Comparison of ENCODE assay signal across 16 cellular contexts in genomic region chr10:108894402-108895301, GRCh38.
DNase-seq lines count a peak whose midpoint lies in the region; ATAC-seq and TF ChIP-seq lines count a peak whose summit lies in the region.
"Had no signal": no experiment of that assay in that cellular context is flagged by ENCODE, and none has a peak within 500 bp of the region (broad histone marks: within the 10 kb centered on the region; RNA-seq: fewer than 3 reads in every experiment).

No MANE protein-coding gene starts in this region.

- no peaks in the 10 kb centered on the region for H4K20me1 ChIP-seq in OCI-LY1 (ENCODE audit: insufficient read depth, low read length)

- H3K9me2 ChIP-seq in OCI-LY1 (ENCODE audit: low read depth, low read length), result no peaks in the 10 kb centered on the region

- ATAC-seq in GM18858 (IDR thresholded peaks at IDR 0.05; ENCODE audit: unreplicated experiment) (peak; percentile 83), GM21528 (IDR thresholded peaks at IDR 0.05; ENCODE audit: low FRiP score, unreplicated experiment) (peak; percentile 96), HG03097 (IDR thresholded peaks at IDR 0.05; ENCODE audit: low FRiP score, unreplicated experiment) (peak; percentile 73), left colon (no peak)
- ATAC-seq: gastrocnemius medialis, left lung, pancreas had no signal

- H3K4me1 ChIP-seq in OCI-LY1 (ENCODE audit: insufficient read depth, low read length, severe bottlenecking) (peaks cover 31% of the 10 kb centered on the region), A673 (ENCODE audit: insufficient read depth, low read length, poor library complexity, severe bottlenecking) (no peaks in the 10 kb centered on the region)
- H3K4me1 ChIP-seq: gastrocnemius medialis, left lung, pancreas had no signal

- H3F3A ChIP-seq in OCI-LY1 (ENCODE audit: insufficient read depth, low read length), result no peaks in the 10 kb centered on the region

- TF ChIP-seq CTCF in OCI-LY1 (IDR thresholded peaks at IDR 0.05; ENCODE audit: low read length) (no peak), A673 (conservative IDR thresholded peaks at IDR 0.05; ENCODE audit: low read depth, low read length) (no peak)

- POLR2A ChIA-PET in A673 (lab: Charles Lee; ENCODE audit: low non-redundant PET), result no interaction called here

- CTCF ChIA-PET in A673 (lab: Charles Lee), result no interaction called here

- no TSS peak for BruUV-seq in A673 (replicated peaks; lab: Mats Ljungman, UMichigan)

- peak overlapping the region; percentile 94 for H3K27ac ChIP-seq in OCI-LY1 (ENCODE audit: low read depth, low read length, poor library complexity, severe bottlenecking)
- H3K27ac ChIP-seq in A673 (ENCODE audit: low read depth, low read length, poor library complexity, severe bottlenecking), result no peak overlapping the region
- H3K27ac ChIP-seq: coronary artery, gastrocnemius medialis, left lung, pancreas had no signal

- H3K27me3 ChIP-seq in OCI-LY1 (ENCODE audit: insufficient read depth, low read length) (no peaks in the 10 kb centered on the region), A673 (replicated peaks; ENCODE audit: insufficient read depth, low read depth, low read length, poor library complexity) (no peaks in the 10 kb centered on the region)
- H3K27me3 ChIP-seq: gastrocnemius medialis, left lung, pancreas had no signal

- peak overlapping the region; percentile 92 for H2AFZ ChIP-seq in OCI-LY1 (ENCODE audit: low read length)

- DNase-seq in left colon (no peak), A673 (ENCODE audit: low spot score) (no peak)
- DNase-seq in activated CD4-positive, alpha-beta T cell treated with anti-CD3 and anti-CD28 coated beads for 48 hours, result no peak
- DNase-seq in activated CD8-positive, alpha-beta memory T cell treated with anti-CD3 and anti-CD28 coated beads for 24 hours, result no peak
- DNase-seq: activated naive CD4-positive, alpha-beta T cell; gastrocnemius medialis; NCI-H2029 treated with DMSO at 0.1 percent for 48 hours; pancreas; SHP77; stimulated activated CD4-positive, alpha-beta T cell treated with anti-CD3 and anti-CD28 coated beads, Interleukin-4, amount 100 ng/mL, for 1 hour had no signal

- H3K36me3 ChIP-seq in OCI-LY1 (ENCODE audit: insufficient read depth, low read length), result no peaks in the 10 kb centered on the region
- no peaks in the 10 kb centered on the region for H3K36me3 ChIP-seq in A673 (ENCODE audit: insufficient read depth, low read length, poor library complexity, severe bottlenecking)
- H3K36me3 ChIP-seq: gastrocnemius medialis, left lung, pancreas had no signal

- H3K9me3 ChIP-seq in OCI-LY1 (ENCODE audit: low read length), result no peaks in the 10 kb centered on the region
- no peaks in the 10 kb centered on the region for H3K9me3 ChIP-seq in A673 (ENCODE audit: low read depth, low read length, poor library complexity, severe bottlenecking)
- H3K9me3 ChIP-seq: gastrocnemius medialis, pancreas had no signal

- H3K4me2 ChIP-seq in OCI-LY1 (ENCODE audit: low read length), result peak overlapping the region; percentile 56

- intact Hi-C loops in left colon (cut with DNase I, micrococcal nuclease) (no loop called here), A673 (cut with micrococcal nuclease; ENCODE audit: unreplicated experiment) (no loop called here)

- H3K9ac ChIP-seq in OCI-LY1 (ENCODE audit: low read length), result peak overlapping the region; percentile 33; the same call in 1 of the 2 replicates

- H3K4me3 ChIP-seq in OCI-LY1 (ENCODE audit: low read depth, low read length, poor library complexity, severe bottlenecking) (peak overlapping the region; percentile 10), A673 (ENCODE audit: low read depth, low read length, poor library complexity, severe bottlenecking) (no peak overlapping the region)
- H3K4me3 ChIP-seq: coronary artery, gastrocnemius medialis, left lung, pancreas had no signal

- no peaks in the 10 kb centered on the region for H3K79me2 ChIP-seq in OCI-LY1 (ENCODE audit: insufficient read depth, low read length)
